8 cellular contexts compared by ENCODE assay signal in genomic region chr16:30699615-30700099, GRCh38. TPM values are rescaled to one million over a fixed set of nuclear protein-coding genes. Genes with fewer than 3 reads are reported as not detected.
A peak's percentile ranks its signal among the peaks of the same experiment; 100 is the strongest.
DNase-seq lines count a peak whose midpoint lies in the region; TF ChIP-seq lines count a peak whose summit lies in the region.

No MANE protein-coding gene starts in this region.

- no peak overlapping the region for H3K23ac ChIP-seq in mesendoderm (ENCODE audit: low read length)

- H3K18ac ChIP-seq in mesendoderm (ENCODE audit: low read length) = no peak overlapping the region

- H3K9ac ChIP-seq in mesendoderm (ENCODE audit: low read length) = peak overlapping the region; percentile 55

- H3K27me3 ChIP-seq in breast epithelium (no peaks in the 10 kb centered on the region), mesendoderm (ENCODE audit: insufficient read depth, low read length, poor library complexity) (no peaks in the 10 kb centered on the region), vagina (no peaks in the 10 kb centered on the region)

- peaks cover 21% of the 10 kb centered on the region for H3K79me2 ChIP-seq in mesendoderm (ENCODE audit: control insufficient read depth, insufficient read depth, low read length)

- TF ChIP-seq POLR2A in breast epithelium (IDR thresholded peaks at IDR 0.05) (no peak), vagina (IDR thresholded peaks at IDR 0.05) (no peak)

- H4K8ac ChIP-seq in mesendoderm (ENCODE audit: low read depth, low read length) = no peak overlapping the region

- peak overlapping the region; percentile 71 to 86 (median 77) for H3K4me3 ChIP-seq in breast epithelium
- peak overlapping the region; percentile 18 for H3K4me3 ChIP-seq in mesendoderm (ENCODE audit: low read length)
- peak overlapping the region; percentile 98 to 100 for H3K4me3 ChIP-seq in vagina

- H3K4me1 ChIP-seq in breast epithelium (peaks cover 0 to 19% of the 10 kb centered on the region in 2 donors), mesendoderm (ENCODE audit: control insufficient read depth, low read depth, low read length) (peaks cover 3% of the 10 kb centered on the region), vagina (peaks cover 25% of the 10 kb centered on the region)

- H3K36me3 ChIP-seq in breast epithelium = no peaks in the 10 kb centered on the region
- H3K36me3 ChIP-seq in mesendoderm (ENCODE audit: control insufficient read depth, insufficient read depth, low read length) = peaks cover 5% of the 10 kb centered on the region
- H3K36me3 ChIP-seq in vagina = peaks cover 0 to 45% of the 10 kb centered on the region in 2 donors

- intact Hi-C loops in breast epithelium (cut with DNase I; ENCODE audit: low total_unique reads) (no loop called here), vagina (cut with DNase I) (loop anchor here (2.0 to 5.0 kb wide), 2 partner anchors 41 to 63 kb away; partner anchors contain the start of genes CFAP119, FBRS and RNF40)

- no peak overlapping the region for H2AK5ac ChIP-seq in mesendoderm (ENCODE audit: low read length)

- no peak overlapping the region for H2BK120ac ChIP-seq in mesendoderm (ENCODE audit: low read depth, low read length)

- peak; percentile 18 for DNase-seq in stimulated activated CD4-positive, alpha-beta T cell treated with anti-CD3 and anti-CD28 coated beads, Interleukin-15, amount 100 ng/mL, for 24 hours
- no peak for DNase-seq in stimulated activated CD4-positive, alpha-beta T cell treated with anti-CD3 and anti-CD28 coated beads, Interleukin-12 subunit alpha, Interleukin-12 subunit beta, amount 100 ng/mL, for 4 hours
- no peak for DNase-seq in breast epithelium (ENCODE audit: low spot score in 2 of 2)
- peak; percentile 12 for DNase-seq in mesendoderm
- no peak for DNase-seq in vagina (ENCODE audit: extremely low spot score in 2 of 2)
- no peak for DNase-seq in iPS-NIHi7 (ENCODE audit: extremely low spot score)
- no peak for DNase-seq in activated CD4-positive, alpha-beta T cell treated with anti-CD3 and anti-CD28 coated beads for 48 hours
- DNase-seq in RPMI8226 = no peak

- peak overlapping the region; percentile 71 for H3K4ac ChIP-seq in mesendoderm (ENCODE audit: low read depth, low read length)

- H4K5ac ChIP-seq in mesendoderm (ENCODE audit: low read length) = no peak overlapping the region

- TF ChIP-seq CTCF in breast epithelium (IDR thresholded peaks at IDR 0.05) (no peak), vagina (IDR thresholded peaks at IDR 0.05) (no peak)

- H3K56ac ChIP-seq in mesendoderm (ENCODE audit: low read length) = peak overlapping the region; percentile 76

- H3K27ac ChIP-seq in breast epithelium (peak overlapping the region; percentile 99 to 100), mesendoderm (ENCODE audit: low read depth, low read length) (peak overlapping the region; percentile 65), vagina (peak overlapping the region; percentile 100)

- H3K4me2 ChIP-seq in mesendoderm (ENCODE audit: low read length) = peak overlapping the region; percentile 93

- H2BK15ac ChIP-seq in mesendoderm (replicated peaks; ENCODE audit: low read depth) = no peak overlapping the region

- WGBS in mesendoderm (ENCODE audit: extremely low coverage, insufficient coverage, low lambda C conversion rate) = no CpG with 5 or more reads among the region's 8 CpGs

- H3K9me3 ChIP-seq in breast epithelium (no peaks in the 10 kb centered on the region), vagina (no peaks in the 10 kb centered on the region)

- H2BK5ac ChIP-seq in mesendoderm (ENCODE audit: low read length) = no peak overlapping the region

- peaks cover 8% of the 10 kb centered on the region for H3K79me1 ChIP-seq in mesendoderm (ENCODE audit: low read length)

RNA-seq across cellular contexts. Expression of gene SRCAP, which starts 0.7 kb away (rescaled TPM):
- total RNA-seq in breast epithelium (10 to 100 TPM; 19.0 to 24.9 (median 20.8) TPM), vagina (28.5 TPM)
- polyA plus RNA-seq in mesendoderm (2013, experiment 1 of 2) = 29.1 TPM
- polyA plus RNA-seq in mesendoderm (2013, experiment 2 of 2) = 25.0 TPM

RNA-seq across cellular contexts. Expression of gene FBRS, which starts 41.4 kb away (rescaled TPM):
- total RNA-seq in breast epithelium (10 to 100 TPM; 13.6 to 25.2 (median 17.7) TPM), vagina (28.7 TPM)
- polyA plus RNA-seq in mesendoderm (2013, experiment 1 of 2) = 8.8 TPM
- 8.3 TPM for polyA plus RNA-seq in mesendoderm (2013, experiment 2 of 2)

RNA-seq across cellular contexts. Expression of gene PHKG2, which starts 48.6 kb away (rescaled TPM):
- 10 to 100 TPM; 28.5 to 38.8 (median 35.7) TPM for total RNA-seq in breast epithelium
- 24.5 TPM for polyA plus RNA-seq in mesendoderm (2013, experiment 1 of 2)
- polyA plus RNA-seq in mesendoderm (2013, experiment 2 of 2) = 24.1 TPM
- total RNA-seq in vagina = 32.9 TPM

RNA-seq across cellular contexts. Expression of gene PRR14, which starts 48.9 kb away (rescaled TPM):
- total RNA-seq in breast epithelium = 10 to 100 TPM; 21.3 to 30.2 (median 26.9) TPM
- 11.4 TPM for polyA plus RNA-seq in mesendoderm (2013, experiment 1 of 2)
- polyA plus RNA-seq in mesendoderm (2013, experiment 2 of 2) = 10.6 TPM
- total RNA-seq in vagina = 60.4 TPM

Comparison
In these comparisons a context has a peak if more than half of its experiments do, and no peak if none do; other contexts are left out.
1. DNase-seq: peak in stimulated activated CD4-positive, alpha-beta T cell treated with anti-CD3 and anti-CD28 coated beads, Interleukin-15, amount 100 ng/mL, for 24 hours (single experiment) and mesendoderm (single experiment); none in stimulated activated CD4-positive, alpha-beta T cell treated with anti-CD3 and anti-CD28 coated beads, Interleukin-12 subunit alpha, Interleukin-12 subunit beta, amount 100 ng/mL, for 4 hours (single experiment), breast epithelium (0 of 2), vagina (0 of 2), iPS-NIHi7 (single experiment), activated CD4-positive, alpha-beta T cell treated with anti-CD3 and anti-CD28 coated beads for 48 hours (single experiment) and RPMI8226 (single experiment).
2. H3K4me3 ChIP-seq: peak in every context shown above with its lines; median percentile 99 in vagina; 77 in breast epithelium; 18 in mesendoderm.
3. Peak in every context shown above with its lines, with median percentiles within 50 percentile points of each other: H3K27ac ChIP-seq.